ENCODE assay signal across 27 cellular contexts in the genomic region with DNA sequence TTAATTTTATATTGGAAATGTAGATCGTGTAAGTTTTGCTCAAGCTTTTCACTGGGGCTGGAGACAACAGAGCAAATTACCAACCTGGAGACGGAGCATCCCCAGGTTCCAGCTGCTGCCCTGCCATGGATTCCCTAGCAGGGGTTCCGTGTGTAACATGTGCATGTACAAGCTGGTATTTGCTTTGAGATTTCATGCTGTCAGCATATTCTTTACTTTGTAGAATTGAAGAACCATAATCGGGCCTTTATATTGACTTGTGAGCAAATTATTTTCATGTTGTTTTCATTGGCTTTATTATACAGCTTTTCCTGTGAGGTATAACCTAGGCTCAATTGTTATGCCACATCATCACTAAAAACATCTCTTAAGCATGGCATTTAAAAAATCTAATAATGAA.
"Had no signal": no experiment of that assay in that cellular context is flagged by ENCODE, and none has a peak within 500 bp of the region (broad histone marks: within the 10 kb centered on the region; RNA-seq: fewer than 3 reads in every experiment).

No MANE protein-coding gene starts in this region.

- H3K9me3 ChIP-seq: colonic mucosa, esophagus muscularis mucosa, esophagus squamous epithelium, gastrocnemius medialis, gastroesophageal sphincter had no signal

- H3K36me3 ChIP-seq: colonic mucosa, esophagus muscularis mucosa, esophagus squamous epithelium, gastrocnemius medialis, gastroesophageal sphincter, heart left ventricle, heart right ventricle had no signal

- H3K4me1 ChIP-seq: colonic mucosa, esophagus muscularis mucosa, esophagus squamous epithelium, foreskin keratinocyte, gastrocnemius medialis, gastroesophageal sphincter, heart left ventricle, heart right ventricle had no signal

- FAIRE-seq: colon, endometrium, endothelial cell of umbilical vein, frontal cortex had no signal

- H3K27me3 ChIP-seq: colonic mucosa, esophagus muscularis mucosa, esophagus squamous epithelium, foreskin keratinocyte, gastrocnemius medialis, gastroesophageal sphincter, heart left ventricle, heart right ventricle had no signal

- H3K4me3 ChIP-seq: colonic mucosa, coronary artery, esophagus muscularis mucosa, esophagus squamous epithelium, gastrocnemius medialis, gastroesophageal sphincter, heart left ventricle, heart right ventricle had no signal

- H3K27ac ChIP-seq: colonic mucosa, coronary artery, epithelial cell of prostate, esophagus muscularis mucosa, esophagus squamous epithelium, foreskin keratinocyte, gastrocnemius medialis, gastroesophageal sphincter, heart left ventricle, heart right ventricle had no signal

- ATAC-seq: effector memory CD8-positive, alpha-beta T cell; esophagus mucosa; foreskin keratinocyte; gastrocnemius medialis; gastroesophageal sphincter; heart left ventricle; heart right ventricle had no signal

- DNase-seq: colonic mucosa; cortex of kidney; dermis blood vessel endothelial cell; effector CD4-positive, alpha-beta T cell; effector CD8-positive, alpha-beta T cell; effector memory CD4-positive, alpha-beta T cell; effector memory CD8-positive, alpha-beta T cell; endodermal cell; erythroblast; esophagus squamous epithelium; foreskin fibroblast; foreskin keratinocyte; foreskin melanocyte; gastrocnemius medialis; glutamatergic neuron; head of caudate nucleus; heart left ventricle; heart right ventricle had no signal
